ENCODE assay signal across 9 cellular contexts in the genomic region with DNA sequence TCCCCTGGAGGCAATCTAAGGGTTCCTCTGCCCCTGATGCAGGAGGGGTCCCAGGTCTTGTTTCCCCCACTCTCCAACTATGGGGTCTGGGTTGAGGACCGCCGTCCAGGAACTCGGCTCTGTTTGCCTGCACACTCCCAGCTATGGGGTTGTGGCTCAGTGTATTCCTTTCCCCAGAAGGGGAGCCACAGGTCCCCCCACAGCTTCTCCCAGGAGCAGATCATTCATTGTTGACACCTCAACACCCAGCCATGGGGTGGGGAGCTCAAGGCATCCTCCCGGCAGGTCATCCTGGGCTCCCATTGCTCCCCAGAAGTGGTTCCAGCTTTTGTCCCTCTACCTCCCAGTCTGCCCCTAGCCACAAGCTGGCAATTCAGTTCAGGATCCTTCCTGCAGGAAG. TPM values are rescaled to one million over a fixed set of nuclear protein-coding genes. Genes with fewer than 3 reads are reported as not detected.
DNase-seq lines count a peak whose midpoint lies in the region; ATAC-seq, FAIRE-seq and TF ChIP-seq lines count a peak whose summit lies in the region.
"Had no signal": no experiment of that assay in that cellular context is flagged by ENCODE, and none has a peak within 500 bp of the region (broad histone marks: within the 10 kb centered on the region; RNA-seq: fewer than 3 reads in every experiment).

No MANE protein-coding gene starts in this region.

- H3K9me1 ChIP-seq in endothelial cell of umbilical vein (replicated peaks; ENCODE audit: control insufficient read depth, extremely low read depth, insufficient read depth, low read length), result no peaks in the 10 kb centered on the region

- H4K91ac ChIP-seq in neuronal stem cell (ENCODE audit: low read depth, low read length, poor library complexity), result no peak overlapping the region

- H3K4me3 ChIP-seq in BLaER1 treated with 17β-estradiol and CSF1 and Interleukin-3, amounts not matched to agents 10 nM and 100 nM, result peak overlapping the region; percentile 67 to 81 (median 74)
- peak overlapping the region in 2 of 3 experiments; percentile 65 to 77 for H3K4me3 ChIP-seq in endothelial cell of umbilical vein (replicated peaks in 1 of 3; ENCODE audit: insufficient read depth in 1 of 3, low read depth in 1 of 3, low read length in 3 of 3)
- peak overlapping the region; percentile 78 to 82 for H3K4me3 ChIP-seq in neuronal stem cell (ENCODE audit: low read length in 2 of 2)

- no peaks in the 10 kb centered on the region for H3K27me3 ChIP-seq in BLaER1 treated with 17β-estradiol and CSF1 and Interleukin-3, amounts not matched to agents 10 nM and 100 nM
- H3K27me3 ChIP-seq in endothelial cell of umbilical vein (ENCODE audit: control insufficient read depth in 2 of 2, insufficient read depth in 2 of 2, low read length in 2 of 2) (peaks cover 0 to 2% of the 10 kb centered on the region in 2 experiments), neuronal stem cell (ENCODE audit: control insufficient read depth in 3 of 3, insufficient read depth in 3 of 3, low read depth in 1 of 3, low read length in 3 of 3) (no peaks in the 10 kb centered on the region)

- H2BK5ac ChIP-seq in neuronal stem cell (ENCODE audit: low read length), result no peak overlapping the region

- no peak overlapping the region for H3K14ac ChIP-seq in neuronal stem cell (ENCODE audit: low read length)

- peak; percentile 17 for DNase-seq in RKO (ENCODE audit: low spot score)
- no peak for DNase-seq in endothelial cell of umbilical vein (ENCODE audit: low read depth, low spot score)
- DNase-seq in neuronal stem cell (ENCODE audit: low spot score), result no peak
- no peak for DNase-seq in amniotic stem cell (lab: John Stamatoyannopoulos, UW)
- DNase-seq in COLO829 (ENCODE audit: low spot score), result no peak
- DNase-seq: activated effector memory CD4-positive, alpha-beta T cell treated with Interleukin-2 at 50 U/mL for 16 hours had no signal

- H3K79me1 ChIP-seq in neuronal stem cell (ENCODE audit: low read depth, low read length), result peaks cover 4% of the 10 kb centered on the region

- no peak for TF ChIP-seq POLR2A in endothelial cell of umbilical vein (IDR thresholded peaks at IDR 0.05; ENCODE audit: low read depth, low read length)

- H3K18ac ChIP-seq in neuronal stem cell (ENCODE audit: low read length), result peak overlapping the region; percentile 89

- no peaks in the 10 kb centered on the region for H3K9me3 ChIP-seq in BLaER1 treated with 17β-estradiol and CSF1 and Interleukin-3, amounts not matched to agents 10 nM and 100 nM (replicated peaks in 1 of 11)
- no peaks in the 10 kb centered on the region for H3K9me3 ChIP-seq in endothelial cell of umbilical vein (replicated peaks; ENCODE audit: control insufficient read depth, insufficient read depth, low read length)
- no peaks in the 10 kb centered on the region for H3K9me3 ChIP-seq in neuronal stem cell (replicated peaks in 1 of 2; ENCODE audit: control insufficient read depth in 2 of 2, insufficient read depth in 1 of 2, low read depth in 1 of 2, low read length in 2 of 2)

- no CpG with 5 or more reads among the region's 4 CpGs for WGBS in neuronal stem cell (ENCODE audit: extremely low coverage in 2 of 2, insufficient read length in 2 of 2, insufficient replicate concordance in 1 of 2), 2 donors

- H4K8ac ChIP-seq in neuronal stem cell (ENCODE audit: low read depth, low read length), result no peak overlapping the region

- no peak overlapping the region for H3K4ac ChIP-seq in neuronal stem cell (ENCODE audit: low read length)

- no peak overlapping the region for H2BK120ac ChIP-seq in neuronal stem cell (ENCODE audit: low read depth, low read length)

- H3K27ac ChIP-seq in BLaER1 treated with 17β-estradiol and CSF1 and Interleukin-3, amounts not matched to agents 10 nM and 100 nM, result peak overlapping the region; percentile 79 to 91 (median 87)
- H3K27ac ChIP-seq in endothelial cell of umbilical vein (ENCODE audit: insufficient read depth, low read depth, low read length) (no peak overlapping the region), neuronal stem cell (replicated peaks; ENCODE audit: low read length) (no peak overlapping the region)

- H3K23ac ChIP-seq in neuronal stem cell (ENCODE audit: low read depth, low read length, poor library complexity), result no peak overlapping the region

- FAIRE-seq in endothelial cell of umbilical vein (lab: Jason Lieb, UNC), result no peak

- no peak overlapping the region for H2BK12ac ChIP-seq in neuronal stem cell (ENCODE audit: low read length)

- peak overlapping the region; percentile 88 to 100 (median 97) for H3K4me2 ChIP-seq in BLaER1 treated with 17β-estradiol and CSF1 and Interleukin-3, amounts not matched to agents 10 nM and 100 nM
- H3K4me2 ChIP-seq in endothelial cell of umbilical vein (ENCODE audit: insufficient read depth, low read length) (peak overlapping the region; percentile 96), neuronal stem cell (ENCODE audit: insufficient read depth, low read length, poor library complexity, severe bottlenecking) (peak overlapping the region; percentile 79)

- POLR2A ChIA-PET in endothelial cell of umbilical vein (lab: Charles Lee), result no interaction called here

- intact Hi-C loops in endothelial cell of umbilical vein (cut with micrococcal nuclease), result no loop called here

- dilution Hi-C loops in endothelial cell of umbilical vein (cut with MboI; ENCODE audit: extremely low pct_ligation_motif_present, low sequenced_read_pairs), result no loop called here

- H3K36me3 ChIP-seq in BLaER1 treated with 17β-estradiol and CSF1 and Interleukin-3, amounts not matched to agents 10 nM and 100 nM, result peaks cover 0 to 22% (median 11%) of the 10 kb centered on the region in 11 experiments; a peak in 17 of 22 replicates
- H3K36me3 ChIP-seq in endothelial cell of umbilical vein (ENCODE audit: control insufficient read depth in 2 of 2, extremely low read depth in 1 of 2, insufficient read depth in 2 of 2, low read length in 2 of 2) (peaks cover 0 to 11% of the 10 kb centered on the region in 2 experiments), neuronal stem cell (replicated peaks in 1 of 2; ENCODE audit: control insufficient read depth in 2 of 2, insufficient read depth in 2 of 2, low read length in 2 of 2) (peaks cover 5 to 23% of the 10 kb centered on the region in 2 donors)

- CTCF ChIA-PET in endothelial cell of umbilical vein (lab: Charles Lee), result interaction anchor here (0.6 to 1.6 kb wide), 4 partner anchors 9 to 164 kb away, joined by 3 read pairs; a partner anchor contains a TSS

- BruUV-seq in endothelial cell of umbilical vein (replicated peaks; lab: Mats Ljungman, UMichigan), result TSS peak; percentile 30

- TF ChIP-seq CTCF in endothelial cell of umbilical vein (IDR thresholded peaks at IDR 0.05; ENCODE audit: extremely low read depth in 1 of 2, insufficient read depth in 1 of 2, low read depth in 1 of 2, low read length in 2 of 2), result no peak

- peak overlapping the region; percentile 43 for H2AK5ac ChIP-seq in neuronal stem cell (ENCODE audit: low read depth, low read length)

- no peaks in the 10 kb centered on the region for H4K20me1 ChIP-seq in BLaER1 treated with 17β-estradiol and CSF1 and Interleukin-3, amounts not matched to agents 10 nM and 100 nM
- H4K20me1 ChIP-seq in endothelial cell of umbilical vein (replicated peaks; ENCODE audit: control insufficient read depth, extremely low read depth, insufficient read depth, low read length), result no peaks in the 10 kb centered on the region

- H3K4me1 ChIP-seq in BLaER1 treated with 17β-estradiol and CSF1 and Interleukin-3, amounts not matched to agents 10 nM and 100 nM, result peaks cover 22 to 37% (median 32%) of the 10 kb centered on the region in 10 experiments
- H3K4me1 ChIP-seq in endothelial cell of umbilical vein (ENCODE audit: control insufficient read depth, extremely low read depth, insufficient read depth, low read length), result peaks cover 13% of the 10 kb centered on the region
- H3K4me1 ChIP-seq in neuronal stem cell (ENCODE audit: control insufficient read depth in 2 of 2, insufficient read depth in 1 of 2, low read depth in 1 of 2, low read length in 2 of 2), result peaks cover 10 to 11% of the 10 kb centered on the region in 2 donors

- H3K9ac ChIP-seq in BLaER1 treated with 17β-estradiol and CSF1 and Interleukin-3, amounts not matched to agents 10 nM and 100 nM, result peak overlapping the region; percentile 84 to 96 (median 90)
- H3K9ac ChIP-seq in endothelial cell of umbilical vein (replicated peaks; ENCODE audit: extremely low read depth, insufficient read depth, low read length) (peak overlapping the region; percentile 82), neuronal stem cell (ENCODE audit: low read depth, low read length, poor library complexity) (peak overlapping the region; percentile 83)

- ATAC-seq in HG03108 (IDR thresholded peaks at IDR 0.05; ENCODE audit: unreplicated experiment) (no peak), HG03342 (IDR thresholded peaks at IDR 0.05; ENCODE audit: unreplicated experiment) (no peak)

- H2BK15ac ChIP-seq in neuronal stem cell (ENCODE audit: low read length), result no peak overlapping the region

- H2AFZ ChIP-seq in endothelial cell of umbilical vein (ENCODE audit: low read depth, low read length) (no peak overlapping the region), neuronal stem cell (ENCODE audit: low read length) (no peak overlapping the region)

- peaks cover 4% of the 10 kb centered on the region for H3K79me2 ChIP-seq in endothelial cell of umbilical vein (ENCODE audit: control insufficient read depth, insufficient read depth, low read length)

RNA-seq across cellular contexts. Expression of a gene that starts 1.0 kb away (rescaled TPM):
- 51.2 and 52.1 TPM in 2 replicates for total RNA-seq in endothelial cell of umbilical vein
- 83.2 and 90.6 TPM in 2 replicates for polyA plus RNA-seq in endothelial cell of umbilical vein
- 49.9 and 66.1 TPM in 2 replicates for polyA plus RNA-seq in endothelial cell of umbilical vein (2011; cell fraction: cytosol; rRNA removed)
- polyA plus RNA-seq in endothelial cell of umbilical vein (2011; cell fraction: nucleus; rRNA removed), result 19.7 and 22.3 TPM in 2 replicates
- polyA plus RNA-seq in endothelial cell of umbilical vein (2012), result 41.0 and 45.0 TPM in 2 replicates
- polyA minus RNA-seq in endothelial cell of umbilical vein, result 20.9 and 27.3 TPM in 2 replicates
- polyA minus RNA-seq in endothelial cell of umbilical vein (2011; cell fraction: cytosol; rRNA and poly(A)+ RNA removed), result 18.3 TPM
- 7.5 and 12.5 TPM in 2 replicates for polyA minus RNA-seq in endothelial cell of umbilical vein (2011; cell fraction: nucleus; rRNA and poly(A)+ RNA removed)
- polyA plus RNA-seq in neuronal stem cell (2013, experiment 1 of 2), result 109 TPM
- polyA plus RNA-seq in neuronal stem cell (2013, experiment 2 of 2), result 102 TPM

RNA-seq across cellular contexts. Expression of a gene that starts 5.5 kb away (rescaled TPM):
- total RNA-seq in endothelial cell of umbilical vein, result 23.0 and 26.9 TPM in 2 replicates
- polyA plus RNA-seq in endothelial cell of umbilical vein, result 60.9 and 84.6 TPM in 2 replicates
- 22.8 and 29.4 TPM in 2 replicates for polyA plus RNA-seq in endothelial cell of umbilical vein (2011; cell fraction: cytosol; rRNA removed)
- polyA plus RNA-seq in endothelial cell of umbilical vein (2011; cell fraction: nucleus; rRNA removed), result 67.0 and 81.1 TPM in 2 replicates
- polyA plus RNA-seq in endothelial cell of umbilical vein (2012), result 24.1 and 24.6 TPM in 2 replicates
- polyA minus RNA-seq in endothelial cell of umbilical vein, result 40.6 and 63.5 TPM in 2 replicates
- polyA minus RNA-seq in endothelial cell of umbilical vein (2011; cell fraction: cytosol; rRNA and poly(A)+ RNA removed), result 19.8 TPM
- 20.9 and 21.5 TPM in 2 replicates for polyA minus RNA-seq in endothelial cell of umbilical vein (2011; cell fraction: nucleus; rRNA and poly(A)+ RNA removed)
- 6.6 TPM for polyA plus RNA-seq in neuronal stem cell (2013, experiment 1 of 2)
- 7.4 TPM for polyA plus RNA-seq in neuronal stem cell (2013, experiment 2 of 2)

RNA-seq across cellular contexts. Expression of a gene that starts 18.6 kb away (rescaled TPM):
- total RNA-seq in endothelial cell of umbilical vein, result 163 and 164 TPM in 2 replicates
- polyA plus RNA-seq in endothelial cell of umbilical vein, result 106 and 117 TPM in 2 replicates
- polyA plus RNA-seq in endothelial cell of umbilical vein (2011; cell fraction: cytosol; rRNA removed), result 52.1 and 73.6 TPM in 2 replicates
- polyA plus RNA-seq in endothelial cell of umbilical vein (2011; cell fraction: nucleus; rRNA removed), result 201 and 245 TPM in 2 replicates
- polyA plus RNA-seq in endothelial cell of umbilical vein (2012), result 88.8 and 135 TPM in 2 replicates
- polyA minus RNA-seq in endothelial cell of umbilical vein, result 88.0 and 107 TPM in 2 replicates
- 38.6 TPM for polyA minus RNA-seq in endothelial cell of umbilical vein (2011; cell fraction: cytosol; rRNA and poly(A)+ RNA removed)
- 62.7 and 125 TPM in 2 replicates for polyA minus RNA-seq in endothelial cell of umbilical vein (2011; cell fraction: nucleus; rRNA and poly(A)+ RNA removed)
- 56.3 TPM for polyA plus RNA-seq in neuronal stem cell (2013, experiment 1 of 2)
- polyA plus RNA-seq in neuronal stem cell (2013, experiment 2 of 2), result 57.3 TPM

RNA-seq across cellular contexts. Expression of a gene that starts 28.0 kb away (rescaled TPM):
- 1.3 and 1.6 TPM in 2 replicates for total RNA-seq in endothelial cell of umbilical vein
- polyA plus RNA-seq in endothelial cell of umbilical vein, result 1.9 and 2.4 TPM in 2 replicates
- polyA plus RNA-seq in endothelial cell of umbilical vein (2011; cell fraction: cytosol; rRNA removed), result 1.0 and 1.8 TPM in 2 replicates
- polyA plus RNA-seq in endothelial cell of umbilical vein (2011; cell fraction: nucleus; rRNA removed), result 0.40 and 0.59 TPM in 2 replicates
- 0.59 and 1.5 TPM in 2 replicates for polyA plus RNA-seq in endothelial cell of umbilical vein (2012)
- polyA minus RNA-seq in endothelial cell of umbilical vein, result 0.44 and 1.5 TPM in 2 replicates
- 1.2 TPM for polyA minus RNA-seq in endothelial cell of umbilical vein (2011; cell fraction: cytosol; rRNA and poly(A)+ RNA removed)
- not detected in 2 replicates for polyA minus RNA-seq in endothelial cell of umbilical vein (2011; cell fraction: nucleus; rRNA and poly(A)+ RNA removed)
- polyA plus RNA-seq in neuronal stem cell (2013, experiment 1 of 2), result 1.4 TPM
- polyA plus RNA-seq in neuronal stem cell (2013, experiment 2 of 2), result 1.4 TPM

Comparison
In these comparisons a context has a peak if more than half of its experiments do, and no peak if none do; other contexts are left out.
1. H3K27ac ChIP-seq: peak in BLaER1 treated with 17β-estradiol and CSF1 and Interleukin-3, amounts not matched to agents 10 nM and 100 nM (11 of 11); none in endothelial cell of umbilical vein (single experiment) and neuronal stem cell (single experiment).
2. Peak in every context shown above with its lines, with median percentiles within 50 percentile points of each other: H3K4me2 ChIP-seq, H3K4me3 ChIP-seq and H3K9ac ChIP-seq.